17 cellular contexts compared by ENCODE assay signal in the genomic region with DNA sequence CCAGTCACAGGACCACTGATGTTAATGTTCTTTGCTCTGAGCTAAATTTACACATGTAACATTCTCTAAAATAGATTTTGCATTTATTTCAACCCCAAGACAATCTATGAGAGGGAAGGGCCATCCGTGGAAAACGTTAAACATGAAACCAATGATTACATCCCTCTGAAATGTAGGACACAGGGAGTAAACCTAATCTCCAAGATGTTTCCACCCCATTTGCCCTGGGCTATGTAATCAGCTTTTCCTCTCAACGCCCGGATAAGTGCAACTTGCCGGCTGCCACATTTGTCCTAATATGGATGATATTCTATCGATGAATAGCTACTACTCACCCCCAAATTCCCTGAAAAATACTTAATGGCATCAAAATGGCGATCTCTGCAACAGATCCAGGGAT. TPM values are rescaled to one million over a fixed set of nuclear protein-coding genes. Genes with fewer than 3 reads are reported as not detected.
DNase-seq lines count a peak whose midpoint lies in the region; ATAC-seq and TF ChIP-seq lines count a peak whose summit lies in the region.
"Had no signal": no experiment of that assay in that cellular context is flagged by ENCODE, and none has a peak within 500 bp of the region (broad histone marks: within the 10 kb centered on the region; RNA-seq: fewer than 3 reads in every experiment).

No MANE protein-coding gene starts in this region.

- no peaks in the 10 kb centered on the region for H3K36me3 ChIP-seq in endocrine pancreas (ENCODE audit: control insufficient read depth, insufficient read depth, low read length)
- H3K36me3 ChIP-seq: tibial nerve had no signal

- H3K9me3 Mint-ChIP-seq in activated T-cell treated with anti-CD3 and anti-CD28 coated beads, Interleukin-2, amount 50 U/mL, for 72 hours = no peaks in the 10 kb centered on the region

- H3K27me3 ChIP-seq in endocrine pancreas (ENCODE audit: control insufficient read depth, insufficient read depth, low read length) = no peaks in the 10 kb centered on the region
- H3K27me3 ChIP-seq: tibial nerve had no signal

- TF ChIP-seq CTCF in foreskin fibroblast (IDR thresholded peaks at IDR 0.05; ENCODE audit: low read depth, low read length) = no peak

- H3K36me3 Mint-ChIP-seq in activated T-cell treated with anti-CD3 and anti-CD28 coated beads, Interleukin-2, amount 50 U/mL, for 72 hours (ENCODE audit: insufficient read depth in 2 of 2) = no peaks in the 10 kb centered on the region

- peaks cover 15% of the 10 kb centered on the region for H3K4me1 ChIP-seq in endocrine pancreas (ENCODE audit: control insufficient read depth, insufficient read depth, low read length)
- H3K4me1 ChIP-seq: tibial nerve had no signal

- peak overlapping the region; percentile 60 for H3K27ac Mint-ChIP-seq in activated T-cell treated with anti-CD3 and anti-CD28 coated beads, Interleukin-2, amount 50 U/mL, for 72 hours

- H3K27me3 Mint-ChIP-seq in activated T-cell treated with anti-CD3 and anti-CD28 coated beads, Interleukin-2, amount 50 U/mL, for 72 hours (ENCODE audit: low read depth) = peaks cover 27% of the 10 kb centered on the region

- no peak for DNase-seq in activated T-cell treated with anti-CD3 and anti-CD28 coated beads, Interleukin-2, amount 50 U/mL, for 72 hours
- no peak for DNase-seq in activated T-cell treated with anti-CD3 and anti-CD28 coated beads, Interleukin-2, amount 50 U/mL, for 48 hours
- peak; percentile 88 for DNase-seq in NCI-H69 (lab: John Stamatoyannopoulos, UW)
- DNase-seq in renal cortical epithelial cell (ENCODE audit: low read depth) = peak; percentile 46
- DNase-seq in foreskin fibroblast = no peak
- DNase-seq in HuH-7.5 (ENCODE audit: low spot score) = no peak
- no peak for DNase-seq in stimulated activated CD4-positive, alpha-beta T cell treated with anti-CD3 and anti-CD28 coated beads, Interleukin-1b, Interleukin-23, amount 100 ng/mL, for 48 hours
- DNase-seq: amygdala; cortex of kidney; DMS 273 treated with DMSO at 0.1 percent for 48 hours; mesenchymal stem cell; NCI-H1930; NK-92 treated with Interleukin-12 subunit alpha and Interleukin-12 subunit beta, amount 100 ng/mL, for 24 hours; occipital lobe had no signal

- H3K9ac ChIP-seq in endocrine pancreas (ENCODE audit: control insufficient read depth, insufficient read depth, low read length) = no peak overlapping the region

- peak overlapping the region; percentile 71 for H3K4me3 ChIP-seq in endocrine pancreas (ENCODE audit: control insufficient read depth, insufficient read depth, low read length)
- no peak overlapping the region for H3K4me3 ChIP-seq in foreskin fibroblast (ENCODE audit: low read depth in 1 of 2, low read length in 2 of 2)
- H3K4me3 ChIP-seq: K562 had no signal

- no peak for ATAC-seq in activated T-cell treated with anti-CD3 and anti-CD28 coated beads, Interleukin-2, amount 50 U/mL, for 72 hours (replicated peaks in 1 of 2)
- ATAC-seq: K562 had no signal

- peak overlapping the region in 1 of 2 donors; percentile 80 for H3K4me3 Mint-ChIP-seq in activated T-cell treated with anti-CD3 and anti-CD28 coated beads, Interleukin-2, amount 50 U/mL, for 72 hours

- no peaks in the 10 kb centered on the region for H3K9me3 ChIP-seq in endocrine pancreas (ENCODE audit: control insufficient read depth, low read length)
- H3K9me3 ChIP-seq: tibial nerve had no signal

- H3K4me1 Mint-ChIP-seq in activated T-cell treated with anti-CD3 and anti-CD28 coated beads, Interleukin-2, amount 50 U/mL, for 72 hours (ENCODE audit: low read depth) = peaks cover 34% of the 10 kb centered on the region

RNA-seq across cellular contexts. Expression of a gene that starts 6.4 kb away (rescaled TPM):
- total RNA-seq in activated T-cell treated with anti-CD3 and anti-CD28 coated beads, Interleukin-2, amount 50 U/mL, for 72 hours = 1 to 10 TPM in 1 of 2 donors, under 1 TPM in 1; 0.74 to 1.1 TPM
- total RNA-seq in renal cortical epithelial cell = 4.0 and 7.8 TPM in 2 replicates

Comparison
In these comparisons a context has a peak if more than half of its experiments do, and no peak if none do; other contexts are left out.
1. DNase-seq: peak in NCI-H69 (single experiment) and renal cortical epithelial cell (single experiment); none in activated T-cell treated with anti-CD3 and anti-CD28 coated beads, Interleukin-2, amount 50 U/mL, for 72 hours (0 of 2), activated T-cell treated with anti-CD3 and anti-CD28 coated beads, Interleukin-2, amount 50 U/mL, for 48 hours (0 of 2), foreskin fibroblast (0 of 2), HuH-7.5 (single experiment) and stimulated activated CD4-positive, alpha-beta T cell treated with anti-CD3 and anti-CD28 coated beads, Interleukin-1b, Interleukin-23, amount 100 ng/mL, for 48 hours (single experiment).